ENCODE assay signal across 1 cellular context in the genomic region with DNA sequence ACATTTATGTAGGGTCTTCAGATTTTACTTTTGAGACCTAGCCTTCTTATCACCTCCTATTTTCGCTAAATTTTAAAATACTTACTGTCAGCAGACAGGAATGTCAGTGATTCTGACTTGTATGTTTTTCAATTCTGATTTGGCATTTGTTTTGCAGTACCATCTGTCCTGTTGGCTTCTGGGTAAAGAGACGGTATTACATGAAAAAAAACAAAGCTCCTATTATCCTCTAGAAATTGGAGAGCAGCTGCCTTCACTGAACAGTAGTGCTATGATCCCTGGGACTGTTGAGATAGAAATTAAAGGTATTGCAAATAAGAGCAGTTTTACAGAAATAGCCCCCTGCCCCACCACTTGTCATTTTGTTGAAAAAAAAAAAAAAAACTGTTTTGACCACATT.
TF ChIP-seq lines count a peak whose summit lies in the region.

No MANE protein-coding gene starts in this region.

TF ChIP-seq in SK-N-SH, 30 proteins besides CTCF, POLR2A, EP300 and RAD21 (continued from another document):
- TF ChIP-seq USF1 (IDR thresholded peaks at IDR 0.05; ENCODE audit: borderline replicate concordance, low read depth): no peak
- no peak for TF ChIP-seq IRF3 (IDR thresholded peaks at IDR 0.05; ENCODE audit: low read depth, low read length)
- no peak for TF ChIP-seq TCF12 (IDR thresholded peaks at IDR 0.05)
- TF ChIP-seq RFX5 (IDR thresholded peaks at IDR 0.05; ENCODE audit: low read length): no peak
- no peak for TF ChIP-seq RXRA (IDR thresholded peaks at IDR 0.05; ENCODE audit: borderline replicate concordance, low read depth)
- TF ChIP-seq MAX (IDR thresholded peaks at IDR 0.05; ENCODE audit: low read depth): no peak
- no peak for TF ChIP-seq GATA2 (CRISPR knock-in tag; IDR thresholded peaks at IDR 0.05)
- no peak for TF ChIP-seq FOXM1 (IDR thresholded peaks at IDR 0.05; ENCODE audit: low read depth)
- TF ChIP-seq GABPA (IDR thresholded peaks at IDR 0.05; ENCODE audit: low read depth): no peak
- TF ChIP-seq RCOR1 (IDR thresholded peaks at IDR 0.05; ENCODE audit: low read length): no peak
- TF ChIP-seq REST (IDR thresholded peaks at IDR 0.05; ENCODE audit: low read depth, low read length): no peak
- no peak for TF ChIP-seq SMC3 (IDR thresholded peaks at IDR 0.05; ENCODE audit: low read depth, low read length)
- no peak for TF ChIP-seq FOXJ3 (CRISPR knock-in tag; IDR thresholded peaks at IDR 0.05)
TF ChIP-seq in SK-N-SH: peak in this region for 0.
